11 cellular contexts compared by ENCODE assay signal in the genomic region with DNA sequence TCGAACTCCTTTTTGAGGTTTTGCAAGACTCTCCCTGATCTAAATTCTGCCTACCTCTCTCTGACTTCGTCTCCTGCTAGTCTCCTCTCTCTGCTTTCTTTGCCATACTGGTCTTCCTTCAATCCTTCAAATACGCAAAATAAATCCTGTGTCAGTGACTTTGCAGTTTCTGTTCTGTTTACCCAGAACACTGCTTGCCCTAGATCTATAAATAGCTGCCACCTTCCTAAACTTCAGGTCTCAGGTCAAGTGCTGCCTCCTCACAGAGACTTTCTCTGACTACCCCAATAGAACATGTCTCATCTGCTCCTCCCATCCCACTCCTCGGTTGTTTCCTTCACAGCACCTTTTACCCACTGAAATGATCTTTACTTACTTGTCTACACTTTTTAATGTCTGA.
DNase-seq lines count a peak whose midpoint lies in the region; ATAC-seq and TF ChIP-seq lines count a peak whose summit lies in the region.
"Had no signal": no experiment of that assay in that cellular context is flagged by ENCODE, and none has a peak within 500 bp of the region (broad histone marks: within the 10 kb centered on the region; RNA-seq: fewer than 3 reads in every experiment).

No MANE protein-coding gene starts in this region.

- no peak overlapping the region for H3K4me3 Mint-ChIP-seq in activated T-cell treated with anti-CD3 and anti-CD28 coated beads, Interleukin-2, amount 50 U/mL, for 24 hours

- H3K4me3 ChIP-seq in LNCaP clone FGC (ENCODE audit: low read depth, low read length), result peak overlapping the region; percentile 35

- peak overlapping the region; percentile 39 for H3K27ac ChIP-seq in cingulate gyrus (ENCODE audit: low read depth, low read length)

- peak overlapping the region; percentile 38 for H3K27ac Mint-ChIP-seq in activated T-cell treated with anti-CD3 and anti-CD28 coated beads, Interleukin-2, amount 50 U/mL, for 24 hours

- H3K36me3 Mint-ChIP-seq in activated T-cell treated with anti-CD3 and anti-CD28 coated beads, Interleukin-2, amount 50 U/mL, for 24 hours (ENCODE audit: low read depth), result peaks cover 76% of the 10 kb centered on the region

- peaks cover 10% of the 10 kb centered on the region for H3K4me1 Mint-ChIP-seq in activated T-cell treated with anti-CD3 and anti-CD28 coated beads, Interleukin-2, amount 50 U/mL, for 24 hours (ENCODE audit: low read depth)

- no peaks in the 10 kb centered on the region for H3K27me3 Mint-ChIP-seq in activated T-cell treated with anti-CD3 and anti-CD28 coated beads, Interleukin-2, amount 50 U/mL, for 24 hours

- H3K9me3 Mint-ChIP-seq in activated T-cell treated with anti-CD3 and anti-CD28 coated beads, Interleukin-2, amount 50 U/mL, for 24 hours, result no peaks in the 10 kb centered on the region

- ATAC-seq in GM21381 (IDR thresholded peaks at IDR 0.05; ENCODE audit: unreplicated experiment) (no peak), HG03342 (IDR thresholded peaks at IDR 0.05; ENCODE audit: unreplicated experiment) (no peak)
- ATAC-seq: SK-N-SH treated with all-trans-retinoic acid at 6 μM for 48 hours had no signal

- TF ChIP-seq CTCF in LNCaP clone FGC (IDR thresholded peaks at IDR 0.05; ENCODE audit: control insufficient read depth, extremely low read depth, insufficient read depth), result no peak

- no peak for DNase-seq in activated T-cell treated with anti-CD3 and anti-CD28 coated beads, Interleukin-2, amount 50 U/mL, for 24 hours
- DNase-seq in activated T-cell treated with anti-CD3 and anti-CD28 coated beads for 4 hours (no peak), LNCaP clone FGC (ENCODE audit: low read depth) (peak; percentile 47), putamen (ENCODE audit: low spot score) (peak; percentile 25), NCI-H226 (no peak)
- DNase-seq: NCI-H1092, posterior cingulate gyrus had no signal

Comparison
In these comparisons a context has a peak if more than half of its experiments do, and no peak if none do; other contexts are left out.
1. DNase-seq: peak in LNCaP clone FGC (single experiment) and putamen (single experiment); none in activated T-cell treated with anti-CD3 and anti-CD28 coated beads, Interleukin-2, amount 50 U/mL, for 24 hours (single experiment), activated T-cell treated with anti-CD3 and anti-CD28 coated beads for 4 hours (single experiment) and NCI-H226 (single experiment).